In genomic region chr2:71699428-71699827, GRCh38 we compare ENCODE assay signal across 15 cellular contexts.
DNase-seq lines count a peak whose midpoint lies in the region; ATAC-seq, FAIRE-seq and TF ChIP-seq lines count a peak whose summit lies in the region.
"Had no signal": no experiment of that assay in that cellular context is flagged by ENCODE, and none has a peak within 500 bp of the region (broad histone marks: within the 10 kb centered on the region; RNA-seq: fewer than 3 reads in every experiment).

No MANE protein-coding gene starts in this region.

- H3K79me2 ChIP-seq in astrocyte (ENCODE audit: insufficient read depth, low read length), result no peaks in the 10 kb centered on the region
- no peaks in the 10 kb centered on the region for H3K79me2 ChIP-seq in GM23338 (replicated peaks; ENCODE audit: insufficient read depth)

- no peak overlapping the region for H3K9ac ChIP-seq in astrocyte (ENCODE audit: low read length)

- peaks cover 48% of the 10 kb centered on the region for H3K27me3 Mint-ChIP-seq in astrocyte (ENCODE audit: low read depth, unreplicated experiment)
- peaks cover 16% of the 10 kb centered on the region for H3K27me3 Mint-ChIP-seq in GM23338 (ENCODE audit: insufficient read depth, low read depth, poor library complexity)

- peaks cover 8% of the 10 kb centered on the region for H3K4me1 Mint-ChIP-seq in astrocyte (ENCODE audit: low read depth, unreplicated experiment)
- H3K4me1 Mint-ChIP-seq in GM23338, result peaks cover 21% of the 10 kb centered on the region

- WGBS in heart right ventricle, 2 donors, result 93 to 95% methylated on average over 6 of the region's 6 CpGs
- 75% methylated on average over 6 of the region's 6 CpGs for WGBS in prostate gland

- H3K9me2 ChIP-seq in GM23338 (ENCODE audit: insufficient read depth), result no peaks in the 10 kb centered on the region

- peak overlapping the region in 2 of 10 donors; percentile 89 to 93 for H3K27ac ChIP-seq in heart right ventricle
- no peak overlapping the region for H3K27ac ChIP-seq in astrocyte (ENCODE audit: low read depth, low read length)
- peak overlapping the region; percentile 65 to 66 for H3K27ac ChIP-seq in prostate gland
- no peak overlapping the region for H3K27ac ChIP-seq in GM23338 (ENCODE audit: low read depth)
- no peak overlapping the region for H3K27ac ChIP-seq in SJCRH30
- H3K27ac ChIP-seq: A549 had no signal

- H3K36me3 ChIP-seq in heart right ventricle (no peaks in the 10 kb centered on the region), astrocyte (ENCODE audit: insufficient read depth, low read length) (no peaks in the 10 kb centered on the region), prostate gland (no peaks in the 10 kb centered on the region), GM23338 (ENCODE audit: insufficient read depth) (no peaks in the 10 kb centered on the region), SJCRH30 (no peaks in the 10 kb centered on the region)
- H3K36me3 ChIP-seq: HAP-1 had no signal

- no peak for TF ChIP-seq CTCF in heart right ventricle (IDR thresholded peaks at IDR 0.05)
- no peak for TF ChIP-seq CTCF in astrocyte (IDR thresholded peaks at IDR 0.05; ENCODE audit: insufficient read depth, low read depth, low read length)
- no peak for TF ChIP-seq CTCF in prostate gland (IDR thresholded peaks at IDR 0.05)
- TF ChIP-seq CTCF in GM23338 (conservative IDR thresholded peaks at IDR 0.05; ENCODE audit: low read depth in 2 of 2), result no peak

- H3K9me3 ChIP-seq in heart right ventricle (no peaks in the 10 kb centered on the region), astrocyte (ENCODE audit: insufficient read depth, low read depth, low read length) (no peaks in the 10 kb centered on the region), prostate gland (no peaks in the 10 kb centered on the region), SJCRH30 (replicated peaks) (no peaks in the 10 kb centered on the region)
- H3K9me3 ChIP-seq: A549, HAP-1 had no signal

- peaks cover 5% of the 10 kb centered on the region for H3K36me3 Mint-ChIP-seq in astrocyte (ENCODE audit: low read depth, unreplicated experiment)
- no peaks in the 10 kb centered on the region for H3K36me3 Mint-ChIP-seq in GM23338 (ENCODE audit: low read depth)

- no peaks in the 10 kb centered on the region for H3F3A ChIP-seq in GM23338 (replicated peaks; ENCODE audit: low read depth)

- peaks cover 0 to 3% (median 0%) of the 10 kb centered on the region in 7 donors for H3K27me3 ChIP-seq in heart right ventricle
- H3K27me3 ChIP-seq in astrocyte (ENCODE audit: insufficient read depth, low read length), result peaks cover 10% of the 10 kb centered on the region
- H3K27me3 ChIP-seq in prostate gland (replicated peaks; ENCODE audit: insufficient read depth), result no peaks in the 10 kb centered on the region
- no peaks in the 10 kb centered on the region for H3K27me3 ChIP-seq in GM23338 (ENCODE audit: insufficient read depth)
- no peaks in the 10 kb centered on the region for H3K27me3 ChIP-seq in SJCRH30

- H3K27ac Mint-ChIP-seq in astrocyte (ENCODE audit: unreplicated experiment) (peak overlapping the region; percentile 34), GM23338 (no peak overlapping the region)

- intact Hi-C loops in Right ventricle myocardium superior (cut with DNase I), result no loop called here
- intact Hi-C loops in heart right ventricle (cut with DNase I), result no loop called here
- intact Hi-C loops in prostate gland (cut with DNase I), result no loop called here

- H3K4me3 ChIP-seq in heart right ventricle (no peak overlapping the region), astrocyte (ENCODE audit: insufficient read depth, low read depth, low read length) (no peak overlapping the region), prostate gland (no peak overlapping the region), GM23338 (no peak overlapping the region), SJCRH30 (no peak overlapping the region)
- H3K4me3 ChIP-seq: A549, GM12878, HAP-1 had no signal

- FAIRE-seq in astrocyte (lab: Jason Lieb, UNC), result no peak
- FAIRE-seq in urothelium cell line (lab: Jason Lieb, UNC), result peak; percentile 5
- FAIRE-seq: A549, GM12878 had no signal

- H3K4me3 Mint-ChIP-seq in astrocyte (ENCODE audit: unreplicated experiment) (no peak overlapping the region), GM23338 (no peak overlapping the region)

- ATAC-seq in Right ventricle myocardium superior (ENCODE audit: poor library complexity) (no peak), heart right ventricle (no peak), GM23338 (no peak)
- ATAC-seq: A549, GM12878 had no signal

- peaks cover 2% of the 10 kb centered on the region for H3K9me3 Mint-ChIP-seq in astrocyte (ENCODE audit: unreplicated experiment)
- peaks cover 9% of the 10 kb centered on the region; the same call in 1 of the 3 replicates for H3K9me3 Mint-ChIP-seq in GM23338

- no peaks in the 10 kb centered on the region for H4K20me1 ChIP-seq in astrocyte (ENCODE audit: insufficient read depth, low read length)
- no peaks in the 10 kb centered on the region for H4K20me1 ChIP-seq in GM23338 (replicated peaks; ENCODE audit: insufficient read depth)

- H3K4me1 ChIP-seq in heart right ventricle (peaks cover 11 to 53% (median 40%) of the 10 kb centered on the region in 9 donors), astrocyte (ENCODE audit: insufficient read depth, low read length) (peaks cover 3% of the 10 kb centered on the region), prostate gland (replicated peaks) (peaks cover 11% of the 10 kb centered on the region), GM23338 (ENCODE audit: insufficient read depth) (peaks cover 11% of the 10 kb centered on the region), SJCRH30 (peaks cover 51% of the 10 kb centered on the region)
- H3K4me1 ChIP-seq: A549, HAP-1 had no signal

- no peak overlapping the region for H3K4me2 ChIP-seq in astrocyte (ENCODE audit: low read length)
- H3K4me2 ChIP-seq in GM23338, result no peak overlapping the region
- H3K4me2 ChIP-seq: A549 had no signal

- TF ChIP-seq POLR2A in prostate gland (IDR thresholded peaks at IDR 0.05), result no peak

- no peak overlapping the region for H2AFZ ChIP-seq in astrocyte (ENCODE audit: low read depth, low read length)
- no peak overlapping the region for H2AFZ ChIP-seq in GM23338

- DNase-seq in Right ventricle myocardium superior (peak; percentile 8), heart right ventricle (no peak), astrocyte (ENCODE audit: low read depth) (no peak), prostate gland (ENCODE audit: low spot score) (no peak), urothelium cell line (ENCODE audit: low spot score) (no peak), GM23338 (ENCODE audit: low spot score) (no peak), SJCRH30 (no peak)
- DNase-seq: C1 segment of cervical spinal cord, DMS 273 treated with DMSO at 0.1 percent for 48 hours, GDM1, NCI-H1417 treated with DMSO at 0.1 percent for 48 hours, NCI-H1930 had no signal

TF ChIP-seq in GM23338, 12 proteins besides CTCF, POLR2A, EP300 and RAD21:
- no peak for TF ChIP-seq CREB1 (CRISPR knock-in tag; IDR thresholded peaks at IDR 0.05; ENCODE audit: low read depth)

Comparison
In these comparisons a context has a peak if more than half of its experiments do, and no peak if none do; other contexts are left out.
1. H3K27ac ChIP-seq: peak in prostate gland (2 of 2); none in astrocyte (single experiment), GM23338 (single experiment) and SJCRH30 (single experiment).